Comparison of ENCODE assay signal across 21 cellular contexts in the genomic region with DNA sequence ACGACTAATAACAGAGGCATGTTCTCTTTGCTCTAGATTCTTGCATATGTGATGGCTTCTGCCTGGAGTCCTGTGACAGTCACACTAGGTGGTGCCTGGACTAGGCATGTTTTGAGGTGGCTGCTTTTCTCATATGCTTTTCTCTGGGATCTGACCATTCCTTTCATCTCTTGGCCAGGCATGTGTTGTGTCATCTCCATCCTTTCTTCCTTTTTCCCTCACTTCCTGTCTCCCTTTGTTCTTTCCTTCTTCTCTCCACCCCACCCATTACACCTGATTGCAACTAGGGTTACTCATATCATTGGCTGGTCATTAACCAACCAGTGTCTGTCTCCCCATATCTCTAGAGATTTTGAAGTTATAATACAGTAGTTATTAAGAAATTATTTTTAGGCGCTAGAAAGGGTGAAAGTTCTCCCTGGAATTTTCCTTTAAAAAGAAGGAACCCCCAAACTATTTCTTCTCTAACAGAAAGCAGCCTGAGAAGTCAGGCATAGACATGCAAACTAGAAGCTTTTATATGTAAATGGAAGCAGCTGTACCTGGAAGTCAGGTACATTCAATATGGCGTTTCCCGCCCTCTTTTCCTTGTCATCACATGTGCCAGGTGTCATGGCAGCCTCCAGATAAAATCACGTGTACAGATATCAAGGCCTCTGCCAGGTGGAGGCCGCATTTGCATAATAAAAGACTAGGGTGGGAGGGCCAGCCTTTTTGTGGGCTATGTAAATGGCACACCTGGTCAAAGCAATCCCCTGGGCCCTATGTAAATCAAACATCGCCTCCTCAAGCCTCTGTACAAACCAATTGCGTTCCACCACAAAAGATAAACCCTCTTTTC.
DNase-seq lines count a peak whose midpoint lies in the region; ATAC-seq and TF ChIP-seq lines count a peak whose summit lies in the region.
"Had no signal": no experiment of that assay in that cellular context is flagged by ENCODE, and none has a peak within 500 bp of the region (broad histone marks: within the 10 kb centered on the region; RNA-seq: fewer than 3 reads in every experiment).

No MANE protein-coding gene starts in this region.

- peaks cover 13% of the 10 kb centered on the region for H3K36me3 Mint-ChIP-seq in GM23338 (ENCODE audit: low read depth)
- H3K36me3 Mint-ChIP-seq: CD8-positive, alpha-beta memory T cell had no signal

- H4K20me1 ChIP-seq in GM23338 (replicated peaks; ENCODE audit: insufficient read depth) = no peaks in the 10 kb centered on the region
- H4K20me1 ChIP-seq: BLaER1 had no signal

- DNase-seq in GM23338 (ENCODE audit: low spot score) = peak; percentile 99
- peak; percentile 56 for DNase-seq in NCI-H69 (lab: John Stamatoyannopoulos, UW)
- DNase-seq in iPS DF 6.9 (ENCODE audit: low read depth, low spot score) = peak; percentile 86
- DNase-seq in ecto neural progenitor cell (ENCODE audit: low spot score) = no peak
- DNase-seq in kidney tubule cell (ENCODE audit: low spot score) = no peak
- DNase-seq: CD8-positive, alpha-beta memory T cell; DMS 273 treated with DMSO at 0.1 percent for 48 hours; EL; KG1; MG63; NCI-H1105; NCI-H2029; NCI-H345; SJCRH30; SW 1271 had no signal

- peak overlapping the region; percentile 98 for H3K27ac Mint-ChIP-seq in GM23338
- H3K27ac Mint-ChIP-seq: CD8-positive, alpha-beta memory T cell had no signal

- H3K27me3 ChIP-seq in GM23338 (ENCODE audit: insufficient read depth) (no peaks in the 10 kb centered on the region), HUES48 (ENCODE audit: control insufficient read depth, insufficient read depth, low read length) (no peaks in the 10 kb centered on the region), iPS DF 6.9 (ENCODE audit: control insufficient read depth, insufficient read depth, low read length) (no peaks in the 10 kb centered on the region)
- H3K27me3 ChIP-seq: BLaER1, MG63, SJCRH30 had no signal

- peak overlapping the region; percentile 64 for H3K9ac ChIP-seq in HUES48 (ENCODE audit: low read depth, low read length)
- H3K9ac ChIP-seq: BLaER1 had no signal

- no peaks in the 10 kb centered on the region for H3F3A ChIP-seq in GM23338 (replicated peaks; ENCODE audit: low read depth)

- no peaks in the 10 kb centered on the region for H3K9me3 ChIP-seq in HUES48 (ENCODE audit: control insufficient read depth, insufficient read depth, low read length)
- H3K9me3 ChIP-seq in iPS DF 6.9 (ENCODE audit: control insufficient read depth, insufficient read depth, low read length) = no peaks in the 10 kb centered on the region
- H3K9me3 ChIP-seq: BLaER1, HAP-1, MG63, SJCRH30 had no signal

- H3K4me3 Mint-ChIP-seq in GM23338 = peak overlapping the region; percentile 51
- H3K4me3 Mint-ChIP-seq: CD8-positive, alpha-beta memory T cell had no signal

- peak; percentile 91 for ATAC-seq in GM23338
- no peak for ATAC-seq in HG02798 (IDR thresholded peaks at IDR 0.05; ENCODE audit: poor library complexity, unreplicated experiment)

- H3K4me1 ChIP-seq in GM23338 (ENCODE audit: insufficient read depth) = peaks cover 36% of the 10 kb centered on the region
- H3K4me1 ChIP-seq in HUES48 (ENCODE audit: control insufficient read depth, insufficient read depth, low read length) = peaks cover 39% of the 10 kb centered on the region
- peaks cover 6% of the 10 kb centered on the region; the same call in 1 of the 2 replicates for H3K4me1 ChIP-seq in iPS DF 6.9 (ENCODE audit: control insufficient read depth, insufficient read depth, low read length)
- H3K4me1 ChIP-seq: BLaER1, HAP-1, SJCRH30 had no signal

- peak overlapping the region; percentile 97 for H3K27ac ChIP-seq in GM23338 (ENCODE audit: low read depth)
- peak overlapping the region; percentile 82 for H3K27ac ChIP-seq in HUES48 (ENCODE audit: low read depth, low read length)
- peak overlapping the region; percentile 6 for H3K27ac ChIP-seq in iPS DF 6.9 (ENCODE audit: low read length)
- H3K27ac ChIP-seq: BLaER1, HL-60, RWPE1, SJCRH30 had no signal

- no CpG with 5 or more reads among the region's 8 CpGs for WGBS in iPS DF 6.9 (ENCODE audit: insufficient coverage, insufficient read length)

- H3K9me2 ChIP-seq in GM23338 (ENCODE audit: insufficient read depth) = no peaks in the 10 kb centered on the region

- no peaks in the 10 kb centered on the region for H3K36me3 ChIP-seq in GM23338 (ENCODE audit: insufficient read depth)
- H3K36me3 ChIP-seq in HUES48 (ENCODE audit: control insufficient read depth, insufficient read depth, low read length) = no peaks in the 10 kb centered on the region
- no peaks in the 10 kb centered on the region for H3K36me3 ChIP-seq in iPS DF 6.9 (ENCODE audit: control insufficient read depth, insufficient read depth, low read length)
- H3K36me3 ChIP-seq: BLaER1, HAP-1, MG63, SJCRH30 had no signal

- H3K4me1 Mint-ChIP-seq in GM23338 = peaks cover 36% of the 10 kb centered on the region
- H3K4me1 Mint-ChIP-seq: CD8-positive, alpha-beta memory T cell had no signal

- TF ChIP-seq CTCF in GM23338 (conservative IDR thresholded peaks at IDR 0.05; ENCODE audit: low read depth in 2 of 2) = no peak

- H3K4me2 ChIP-seq in GM23338 = peak overlapping the region; percentile 48
- H3K4me2 ChIP-seq: BLaER1 had no signal

- no peaks in the 10 kb centered on the region for H3K79me2 ChIP-seq in GM23338 (replicated peaks; ENCODE audit: insufficient read depth)

- peaks cover 8% of the 10 kb centered on the region for H3K27me3 Mint-ChIP-seq in GM23338 (ENCODE audit: insufficient read depth, low read depth, poor library complexity)

- no peak overlapping the region for H3K4me3 ChIP-seq in GM23338
- peak overlapping the region; percentile 31; the same call in 1 of the 2 replicates for H3K4me3 ChIP-seq in HUES48 (ENCODE audit: low read depth, low read length)
- no peak overlapping the region for H3K4me3 ChIP-seq in iPS DF 6.9 (ENCODE audit: low read length)
- H3K4me3 ChIP-seq: BLaER1, HAP-1, MG63, SJCRH30 had no signal

- H3K9me3 Mint-ChIP-seq in GM23338 = no peaks in the 10 kb centered on the region
- H3K9me3 Mint-ChIP-seq: CD8-positive, alpha-beta memory T cell had no signal

- no peak overlapping the region for H2AFZ ChIP-seq in GM23338

TF ChIP-seq in GM23338, 12 proteins besides CTCF, POLR2A, EP300 and RAD21 (continues in another document):
- TF ChIP-seq JUNB (IDR thresholded peaks at IDR 0.05; ENCODE audit: unreplicated experiment) = no peak
- TF ChIP-seq EZH2 (IDR thresholded peaks at IDR 0.05; ENCODE audit: low read depth, unreplicated experiment) = no peak
- peak; percentile 7; the same call in 1 of the 2 replicates for TF ChIP-seq ZNF114 (CRISPR knock-in tag; IDR thresholded peaks at IDR 0.05)
- TF ChIP-seq, protein P1, sequence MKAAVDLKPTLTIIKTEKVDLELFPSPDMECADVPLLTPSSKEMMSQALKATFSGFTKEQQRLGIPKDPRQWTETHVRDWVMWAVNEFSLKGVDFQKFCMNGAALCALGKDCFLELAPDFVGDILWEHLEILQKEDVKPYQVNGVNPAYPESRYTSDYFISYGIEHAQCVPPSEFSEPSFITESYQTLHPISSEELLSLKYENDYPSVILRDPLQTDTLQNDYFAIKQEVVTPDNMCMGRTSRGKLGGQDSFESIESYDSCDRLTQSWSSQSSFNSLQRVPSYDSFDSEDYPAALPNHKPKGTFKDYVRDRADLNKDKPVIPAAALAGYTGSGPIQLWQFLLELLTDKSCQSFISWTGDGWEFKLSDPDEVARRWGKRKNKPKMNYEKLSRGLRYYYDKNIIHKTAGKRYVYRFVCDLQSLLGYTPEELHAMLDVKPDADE (IDR thresholded peaks at IDR 0.05) = peak; percentile 69; the same call in 1 of the 2 replicates
- no peak; the same call in 1 of the 2 replicates for TF ChIP-seq NANOG (IDR thresholded peaks at IDR 0.05; ENCODE audit: borderline replicate concordance)
- TF ChIP-seq, protein P2, sequence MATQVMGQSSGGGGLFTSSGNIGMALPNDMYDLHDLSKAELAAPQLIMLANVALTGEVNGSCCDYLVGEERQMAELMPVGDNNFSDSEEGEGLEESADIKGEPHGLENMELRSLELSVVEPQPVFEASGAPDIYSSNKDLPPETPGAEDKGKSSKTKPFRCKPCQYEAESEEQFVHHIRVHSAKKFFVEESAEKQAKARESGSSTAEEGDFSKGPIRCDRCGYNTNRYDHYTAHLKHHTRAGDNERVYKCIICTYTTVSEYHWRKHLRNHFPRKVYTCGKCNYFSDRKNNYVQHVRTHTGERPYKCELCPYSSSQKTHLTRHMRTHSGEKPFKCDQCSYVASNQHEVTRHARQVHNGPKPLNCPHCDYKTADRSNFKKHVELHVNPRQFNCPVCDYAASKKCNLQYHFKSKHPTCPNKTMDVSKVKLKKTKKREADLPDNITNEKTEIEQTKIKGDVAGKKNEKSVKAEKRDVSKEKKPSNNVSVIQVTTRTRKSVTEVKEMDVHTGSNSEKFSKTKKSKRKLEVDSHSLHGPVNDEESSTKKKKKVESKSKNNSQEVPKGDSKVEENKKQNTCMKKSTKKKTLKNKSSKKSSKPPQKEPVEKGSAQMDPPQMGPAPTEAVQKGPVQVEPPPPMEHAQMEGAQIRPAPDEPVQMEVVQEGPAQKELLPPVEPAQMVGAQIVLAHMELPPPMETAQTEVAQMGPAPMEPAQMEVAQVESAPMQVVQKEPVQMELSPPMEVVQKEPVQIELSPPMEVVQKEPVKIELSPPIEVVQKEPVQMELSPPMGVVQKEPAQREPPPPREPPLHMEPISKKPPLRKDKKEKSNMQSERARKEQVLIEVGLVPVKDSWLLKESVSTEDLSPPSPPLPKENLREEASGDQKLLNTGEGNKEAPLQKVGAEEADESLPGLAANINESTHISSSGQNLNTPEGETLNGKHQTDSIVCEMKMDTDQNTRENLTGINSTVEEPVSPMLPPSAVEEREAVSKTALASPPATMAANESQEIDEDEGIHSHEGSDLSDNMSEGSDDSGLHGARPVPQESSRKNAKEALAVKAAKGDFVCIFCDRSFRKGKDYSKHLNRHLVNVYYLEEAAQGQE (IDR thresholded peaks at IDR 0.05; ENCODE audit: unreplicated experiment) = no peak
- TF ChIP-seq POLR2AphosphoS5 (IDR thresholded peaks at IDR 0.05; ENCODE audit: low read depth) = peak; percentile 19; the same call in 1 of the 2 replicates
- no peak for TF ChIP-seq STAT1 (IDR thresholded peaks at IDR 0.05; ENCODE audit: unreplicated experiment)
- peak; percentile 78 for TF ChIP-seq CREB1 (CRISPR knock-in tag; IDR thresholded peaks at IDR 0.05; ENCODE audit: low read depth)

Comparison
In these comparisons a context has a peak if more than half of its experiments do, and no peak if none do; other contexts are left out.
1. DNase-seq: peak in GM23338 (single experiment), NCI-H69 (single experiment) and iPS DF 6.9 (single experiment); none in ecto neural progenitor cell (single experiment) and kidney tubule cell (single experiment).
2. H3K27ac ChIP-seq: peak in every context shown above with its lines; median percentile 97 in GM23338; 82 in HUES48; 6 in iPS DF 6.9.